In the genomic region with DNA sequence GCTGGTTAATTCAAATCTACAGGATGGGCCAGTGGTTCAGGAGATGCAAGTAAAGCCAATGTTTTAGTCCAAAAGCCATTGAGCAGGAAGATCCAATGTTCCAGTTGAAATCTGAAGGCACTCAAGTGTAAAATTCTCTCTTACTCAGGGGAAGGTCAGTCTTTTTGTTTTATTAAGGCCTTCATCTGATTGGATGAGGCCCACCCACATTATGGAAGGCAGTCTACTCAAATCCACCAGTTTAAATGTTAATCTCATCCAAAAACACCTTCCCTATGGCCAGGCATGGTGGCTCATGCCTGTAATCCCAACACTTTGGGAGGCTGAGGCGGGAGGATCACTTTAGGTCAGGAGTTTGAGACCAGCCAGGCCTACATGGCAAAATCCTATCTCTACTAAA, we compare ENCODE assay signal across 29 cellular contexts.
"Had no signal": no experiment of that assay in that cellular context is flagged by ENCODE, and none has a peak within 500 bp of the region (broad histone marks: within the 10 kb centered on the region; RNA-seq: fewer than 3 reads in every experiment).

No MANE protein-coding gene starts in this region.

- H3K9me3 ChIP-seq: colonic mucosa, esophagus muscularis mucosa, esophagus squamous epithelium, gastrocnemius medialis, gastroesophageal sphincter, heart left ventricle, heart right ventricle had no signal

- H2AFZ ChIP-seq: hepatocyte had no signal

- H3K27ac Mint-ChIP-seq: dendritic cell treated with granulocyte-macrophage colony-stimulating factor and Interleukin-4, amounts not matched to agents 40 ng/mL and 50 ng/mL, for 4 days; effector memory CD8-positive, alpha-beta T cell; endodermal cell had no signal

- H3K9me3 Mint-ChIP-seq: dendritic cell treated with granulocyte-macrophage colony-stimulating factor and Interleukin-4, amounts not matched to agents 40 ng/mL and 50 ng/mL, for 4 days; effector memory CD8-positive, alpha-beta T cell; endodermal cell had no signal

- DNase-seq: colonic mucosa; cortex of kidney; dermis blood vessel endothelial cell; dorsolateral prefrontal cortex; effector CD4-positive, alpha-beta T cell; effector CD8-positive, alpha-beta T cell; effector memory CD4-positive, alpha-beta T cell; effector memory CD8-positive, alpha-beta T cell; endodermal cell; erythroblast; esophagus squamous epithelium; foreskin fibroblast; foreskin keratinocyte; foreskin melanocyte; gastrocnemius medialis; glutamatergic neuron; head of caudate nucleus; heart left ventricle; heart right ventricle had no signal

- H3K27me3 Mint-ChIP-seq: dendritic cell treated with granulocyte-macrophage colony-stimulating factor and Interleukin-4, amounts not matched to agents 40 ng/mL and 50 ng/mL, for 4 days had no signal

- H3K4me1 ChIP-seq: colonic mucosa, esophagus muscularis mucosa, esophagus squamous epithelium, gastrocnemius medialis, gastroesophageal sphincter, heart left ventricle, heart right ventricle had no signal

- ATAC-seq: effector memory CD8-positive, alpha-beta T cell; esophagus mucosa; foreskin keratinocyte; gastrocnemius medialis; gastroesophageal sphincter; heart left ventricle; heart right ventricle had no signal

- H3K79me2 ChIP-seq: hepatocyte had no signal

- H3K27me3 ChIP-seq: colonic mucosa, dorsolateral prefrontal cortex, esophagus muscularis mucosa, foreskin keratinocyte, gastrocnemius medialis, gastroesophageal sphincter, hepatocyte had no signal

- H3K4me3 ChIP-seq: colonic mucosa, coronary artery, dorsolateral prefrontal cortex, esophagus muscularis mucosa, esophagus squamous epithelium, gastrocnemius medialis, gastroesophageal sphincter, heart left ventricle, heart right ventricle, hepatocyte had no signal

- H3K27ac ChIP-seq: colonic mucosa, coronary artery, dorsolateral prefrontal cortex, epithelial cell of prostate, esophagus muscularis mucosa, esophagus squamous epithelium, foreskin keratinocyte, gastrocnemius medialis, gastroesophageal sphincter, heart left ventricle, heart right ventricle, hepatocyte had no signal

- H3K36me3 ChIP-seq: colonic mucosa, esophagus muscularis mucosa, esophagus squamous epithelium, gastrocnemius medialis, gastroesophageal sphincter, heart left ventricle, heart right ventricle had no signal

- H3K4me2 ChIP-seq: hepatocyte had no signal

- H3K4me3 Mint-ChIP-seq: dendritic cell treated with granulocyte-macrophage colony-stimulating factor and Interleukin-4, amounts not matched to agents 40 ng/mL and 50 ng/mL, for 4 days; effector memory CD8-positive, alpha-beta T cell; endodermal cell had no signal

- FAIRE-seq: endometrium, endothelial cell of umbilical vein, frontal cortex had no signal
